In the genomic region with DNA sequence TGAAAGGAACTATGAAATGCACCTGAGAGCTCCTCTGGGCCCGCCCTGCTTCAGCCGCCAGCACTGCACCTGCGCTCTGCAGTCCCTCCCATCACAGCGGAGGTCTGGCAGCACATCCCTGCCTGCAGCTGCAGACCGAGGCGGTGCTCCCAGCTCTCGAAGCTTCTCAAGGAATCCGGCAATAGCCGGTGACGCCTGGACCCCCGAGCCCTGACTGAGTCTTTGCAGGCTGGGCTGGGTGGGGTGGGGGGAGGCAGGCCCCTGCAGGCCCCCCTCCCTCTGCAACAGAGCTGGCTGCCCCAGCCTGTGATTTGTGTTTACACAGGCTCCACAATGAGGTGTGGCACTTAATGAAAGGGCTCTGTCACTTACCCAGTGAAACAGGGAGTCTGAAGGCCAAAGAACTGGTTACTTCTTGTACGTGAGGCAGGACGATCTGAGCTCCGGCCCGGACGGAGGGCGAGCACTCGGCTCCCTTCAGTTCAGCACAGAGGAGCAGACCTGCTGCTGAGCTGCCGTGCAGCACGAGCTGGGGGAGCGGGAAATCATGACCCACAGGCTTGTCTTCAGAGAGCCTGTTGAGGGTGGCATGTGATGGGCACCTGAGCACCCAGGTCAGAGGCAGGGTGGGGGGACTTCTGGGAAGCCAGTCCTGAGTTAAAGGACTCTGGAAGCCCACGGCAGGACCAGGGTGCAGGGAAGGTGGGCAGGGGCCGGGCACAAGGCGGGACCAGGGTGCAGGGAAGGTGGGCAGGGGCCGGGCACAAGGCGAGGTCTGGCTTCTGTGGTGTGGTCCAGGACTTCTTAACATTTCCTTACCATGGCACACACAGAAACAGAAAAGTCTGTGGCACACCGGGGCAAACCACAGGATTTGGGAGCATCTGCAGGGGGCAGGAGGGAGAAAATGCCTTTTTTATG, we compare ENCODE assay signal across 13 cellular contexts.
DNase-seq lines count a peak whose midpoint lies in the region; ATAC-seq and TF ChIP-seq lines count a peak whose summit lies in the region.
"Had no signal": no experiment of that assay in that cellular context is flagged by ENCODE, and none has a peak within 500 bp of the region (broad histone marks: within the 10 kb centered on the region; RNA-seq: fewer than 3 reads in every experiment).

No MANE protein-coding gene starts in this region.

- H3K4me1 Mint-ChIP-seq in HFFc6 (ENCODE audit: low read depth) = peaks cover 5% of the 10 kb centered on the region
- H3K4me1 Mint-ChIP-seq: activated naive CD4-positive, alpha-beta T cell treated with anti-CD3 and anti-CD28 coated beads, Interleukin-2, amount 10 ng/mL, durations not matched to agents 7 days and 5 days had no signal

- no peaks in the 10 kb centered on the region for H3K9me3 ChIP-seq in mucosa of descending colon
- H3K9me3 ChIP-seq: SJCRH30 had no signal

- H3K27ac Mint-ChIP-seq in HFFc6 = no peak overlapping the region
- H3K27ac Mint-ChIP-seq: activated naive CD4-positive, alpha-beta T cell treated with anti-CD3 and anti-CD28 coated beads, Interleukin-2, amount 10 ng/mL, durations not matched to agents 7 days and 5 days had no signal

- H3K4me1 ChIP-seq in mucosa of descending colon (ENCODE audit: low read depth) = peaks cover 5% of the 10 kb centered on the region
- H3K4me1 ChIP-seq: SJCRH30 had no signal

- no peak overlapping the region for H3K4me3 Mint-ChIP-seq in HFFc6
- H3K4me3 Mint-ChIP-seq: activated naive CD4-positive, alpha-beta T cell treated with anti-CD3 and anti-CD28 coated beads, Interleukin-2, amount 10 ng/mL, durations not matched to agents 7 days and 5 days had no signal

- no peak overlapping the region for H3K4me3 ChIP-seq in mucosa of descending colon
- H3K4me3 ChIP-seq: SJCRH30 had no signal

- ATAC-seq in mucosa of descending colon = peak; percentile 96
- no peak for ATAC-seq in GM21723 (IDR thresholded peaks at IDR 0.05; ENCODE audit: unreplicated experiment)
- no peak for ATAC-seq in SK-N-SH treated with all-trans-retinoic acid at 6 μM for 48 hours

- no peaks in the 10 kb centered on the region; the same call in 1 of the 2 replicates for H3K27me3 Mint-ChIP-seq in HFFc6 (ENCODE audit: insufficient read depth)
- H3K27me3 Mint-ChIP-seq: activated naive CD4-positive, alpha-beta T cell treated with anti-CD3 and anti-CD28 coated beads, Interleukin-2, amount 10 ng/mL, durations not matched to agents 7 days and 5 days had no signal

- intact Hi-C loops in mucosa of descending colon (cut with DNase I, micrococcal nuclease) = no loop called here

- H3K9me3 Mint-ChIP-seq in HFFc6 = no peaks in the 10 kb centered on the region
- H3K9me3 Mint-ChIP-seq: activated naive CD4-positive, alpha-beta T cell treated with anti-CD3 and anti-CD28 coated beads, Interleukin-2, amount 10 ng/mL, durations not matched to agents 7 days and 5 days had no signal

- peak; percentile 80 for DNase-seq in COR-L47 (lab: John Stamatoyannopoulos, UW)
- peak; percentile 45 for DNase-seq in NCI-H1436 (lab: John Stamatoyannopoulos, UW)
- DNase-seq in NCI-H748 treated with DMSO at 0.1 percent for 48 hours (lab: John Stamatoyannopoulos, UW) = peak; percentile 85
- peak; percentile 56 to 73 (median 70) for DNase-seq in mucosa of descending colon
- no peak for DNase-seq in HFFc6
- DNase-seq in HUDEP-2 (lab: John Stamatoyannopoulos, UW; ENCODE audit: unreplicated experiment in 76 of 76) = no peak
- DNase-seq: ACHN; activated naive CD4-positive, alpha-beta T cell treated with anti-CD3 and anti-CD28 coated beads, Interleukin-2, amount 10 ng/mL, durations not matched to agents 7 days and 5 days; effector CD4-positive, alpha-beta T cell; foreskin fibroblast; SJCRH30 had no signal

- TF ChIP-seq CTCF in mucosa of descending colon (IDR thresholded peaks at IDR 0.05) (no peak), HFFc6 (IDR thresholded peaks at IDR 0.05) (no peak)

- no peaks in the 10 kb centered on the region for H3K36me3 Mint-ChIP-seq in HFFc6 (ENCODE audit: low read depth)
- H3K36me3 Mint-ChIP-seq: activated naive CD4-positive, alpha-beta T cell treated with anti-CD3 and anti-CD28 coated beads, Interleukin-2, amount 10 ng/mL, durations not matched to agents 7 days and 5 days had no signal

- no peaks in the 10 kb centered on the region for H3K36me3 ChIP-seq in mucosa of descending colon (ENCODE audit: low read depth)
- H3K36me3 ChIP-seq: SJCRH30 had no signal

TF ChIP-seq in SK-N-SH treated with all-trans-retinoic acid at 6 μM for 48 hours, 23 proteins besides CTCF, POLR2A, EP300 and RAD21 (continues in another document):
- TF ChIP-seq GLIS3 (CRISPR knock-in tag; IDR thresholded peaks at IDR 0.05) = no peak
- TF ChIP-seq, protein P1, sequence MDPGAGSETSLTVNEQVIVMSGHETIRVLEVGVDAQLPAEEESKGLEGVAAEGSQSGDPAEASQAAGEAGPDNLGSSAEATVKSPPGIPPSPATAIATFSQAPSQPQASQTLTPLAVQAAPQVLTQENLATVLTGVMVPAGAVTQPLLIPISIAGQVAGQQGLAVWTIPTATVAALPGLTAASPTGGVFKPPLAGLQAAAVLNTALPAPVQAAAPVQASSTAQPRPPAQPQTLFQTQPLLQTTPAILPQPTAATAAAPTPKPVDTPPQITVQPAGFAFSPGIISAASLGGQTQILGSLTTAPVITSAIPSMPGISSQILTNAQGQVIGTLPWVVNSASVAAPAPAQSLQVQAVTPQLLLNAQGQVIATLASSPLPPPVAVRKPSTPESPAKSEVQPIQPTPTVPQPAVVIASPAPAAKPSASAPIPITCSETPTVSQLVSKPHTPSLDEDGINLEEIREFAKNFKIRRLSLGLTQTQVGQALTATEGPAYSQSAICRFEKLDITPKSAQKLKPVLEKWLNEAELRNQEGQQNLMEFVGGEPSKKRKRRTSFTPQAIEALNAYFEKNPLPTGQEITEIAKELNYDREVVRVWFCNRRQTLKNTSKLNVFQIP (CRISPR knock-in tag; IDR thresholded peaks at IDR 0.05; ENCODE audit: borderline replicate concordance, low read depth) = no peak
- TF ChIP-seq, protein P2, sequence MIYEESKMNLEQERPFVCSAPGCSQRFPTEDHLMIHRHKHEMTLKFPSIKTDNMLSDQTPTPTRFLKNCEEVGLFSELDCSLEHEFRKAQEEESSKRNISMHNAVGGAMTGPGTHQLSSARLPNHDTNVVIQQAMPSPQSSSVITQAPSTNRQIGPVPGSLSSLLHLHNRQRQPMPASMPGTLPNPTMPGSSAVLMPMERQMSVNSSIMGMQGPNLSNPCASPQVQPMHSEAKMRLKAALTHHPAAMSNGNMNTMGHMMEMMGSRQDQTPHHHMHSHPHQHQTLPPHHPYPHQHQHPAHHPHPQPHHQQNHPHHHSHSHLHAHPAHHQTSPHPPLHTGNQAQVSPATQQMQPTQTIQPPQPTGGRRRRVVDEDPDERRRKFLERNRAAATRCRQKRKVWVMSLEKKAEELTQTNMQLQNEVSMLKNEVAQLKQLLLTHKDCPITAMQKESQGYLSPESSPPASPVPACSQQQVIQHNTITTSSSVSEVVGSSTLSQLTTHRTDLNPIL (CRISPR knock-in tag; IDR thresholded peaks at IDR 0.05; ENCODE audit: low read depth) = no peak
- no peak for TF ChIP-seq ZFP3 (CRISPR knock-in tag; IDR thresholded peaks at IDR 0.05)
- no peak for TF ChIP-seq ARNTL (CRISPR knock-in tag; IDR thresholded peaks at IDR 0.05; ENCODE audit: borderline replicate concordance, low read depth)
- no peak for TF ChIP-seq ZFP30 (CRISPR knock-in tag; IDR thresholded peaks at IDR 0.05)
- no peak for TF ChIP-seq OSR1 (CRISPR knock-in tag; IDR thresholded peaks at IDR 0.05)
- TF ChIP-seq TCF4 (CRISPR knock-in tag; IDR thresholded peaks at IDR 0.05; ENCODE audit: borderline replicate concordance) = no peak
- no peak for TF ChIP-seq CSDC2 (CRISPR knock-in tag; IDR thresholded peaks at IDR 0.05)
- TF ChIP-seq ISL1 (CRISPR knock-in tag; IDR thresholded peaks at IDR 0.05) = no peak
- no peak for TF ChIP-seq ZNF70 (CRISPR knock-in tag; IDR thresholded peaks at IDR 0.05)
- no peak for TF ChIP-seq BACH2 (CRISPR knock-in tag; IDR thresholded peaks at IDR 0.05; ENCODE audit: borderline replicate concordance)
- TF ChIP-seq, protein P3, sequence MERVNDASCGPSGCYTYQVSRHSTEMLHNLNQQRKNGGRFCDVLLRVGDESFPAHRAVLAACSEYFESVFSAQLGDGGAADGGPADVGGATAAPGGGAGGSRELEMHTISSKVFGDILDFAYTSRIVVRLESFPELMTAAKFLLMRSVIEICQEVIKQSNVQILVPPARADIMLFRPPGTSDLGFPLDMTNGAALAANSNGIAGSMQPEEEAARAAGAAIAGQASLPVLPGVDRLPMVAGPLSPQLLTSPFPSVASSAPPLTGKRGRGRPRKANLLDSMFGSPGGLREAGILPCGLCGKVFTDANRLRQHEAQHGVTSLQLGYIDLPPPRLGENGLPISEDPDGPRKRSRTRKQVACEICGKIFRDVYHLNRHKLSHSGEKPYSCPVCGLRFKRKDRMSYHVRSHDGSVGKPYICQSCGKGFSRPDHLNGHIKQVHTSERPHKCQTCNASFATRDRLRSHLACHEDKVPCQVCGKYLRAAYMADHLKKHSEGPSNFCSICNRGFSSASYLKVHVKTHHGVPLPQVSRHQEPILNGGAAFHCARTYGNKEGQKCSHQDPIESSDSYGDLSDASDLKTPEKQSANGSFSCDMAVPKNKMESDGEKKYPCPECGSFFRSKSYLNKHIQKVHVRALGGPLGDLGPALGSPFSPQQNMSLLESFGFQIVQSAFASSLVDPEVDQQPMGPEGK (CRISPR knock-in tag; IDR thresholded peaks at IDR 0.05; ENCODE audit: borderline replicate concordance) = no peak
- TF ChIP-seq, protein P4, sequence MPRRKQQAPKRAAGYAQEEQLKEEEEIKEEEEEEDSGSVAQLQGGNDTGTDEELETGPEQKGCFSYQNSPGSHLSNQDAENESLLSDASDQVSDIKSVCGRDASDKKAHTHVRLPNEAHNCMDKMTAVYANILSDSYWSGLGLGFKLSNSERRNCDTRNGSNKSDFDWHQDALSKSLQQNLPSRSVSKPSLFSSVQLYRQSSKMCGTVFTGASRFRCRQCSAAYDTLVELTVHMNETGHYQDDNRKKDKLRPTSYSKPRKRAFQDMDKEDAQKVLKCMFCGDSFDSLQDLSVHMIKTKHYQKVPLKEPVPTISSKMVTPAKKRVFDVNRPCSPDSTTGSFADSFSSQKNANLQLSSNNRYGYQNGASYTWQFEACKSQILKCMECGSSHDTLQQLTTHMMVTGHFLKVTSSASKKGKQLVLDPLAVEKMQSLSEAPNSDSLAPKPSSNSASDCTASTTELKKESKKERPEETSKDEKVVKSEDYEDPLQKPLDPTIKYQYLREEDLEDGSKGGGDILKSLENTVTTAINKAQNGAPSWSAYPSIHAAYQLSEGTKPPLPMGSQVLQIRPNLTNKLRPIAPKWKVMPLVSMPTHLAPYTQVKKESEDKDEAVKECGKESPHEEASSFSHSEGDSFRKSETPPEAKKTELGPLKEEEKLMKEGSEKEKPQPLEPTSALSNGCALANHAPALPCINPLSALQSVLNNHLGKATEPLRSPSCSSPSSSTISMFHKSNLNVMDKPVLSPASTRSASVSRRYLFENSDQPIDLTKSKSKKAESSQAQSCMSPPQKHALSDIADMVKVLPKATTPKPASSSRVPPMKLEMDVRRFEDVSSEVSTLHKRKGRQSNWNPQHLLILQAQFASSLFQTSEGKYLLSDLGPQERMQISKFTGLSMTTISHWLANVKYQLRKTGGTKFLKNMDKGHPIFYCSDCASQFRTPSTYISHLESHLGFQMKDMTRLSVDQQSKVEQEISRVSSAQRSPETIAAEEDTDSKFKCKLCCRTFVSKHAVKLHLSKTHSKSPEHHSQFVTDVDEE (CRISPR knock-in tag; IDR thresholded peaks at IDR 0.05) = no peak

Comparison
In these comparisons a context has a peak if more than half of its experiments do, and no peak if none do; other contexts are left out.
1. DNase-seq: peak in COR-L47 (single experiment), NCI-H1436 (single experiment), NCI-H748 treated with DMSO at 0.1 percent for 48 hours (single experiment) and mucosa of descending colon (3 of 3); none in HFFc6 (single experiment) and HUDEP-2 (0 of 76).